1 cellular context compared by ENCODE assay signal in the genomic region with DNA sequence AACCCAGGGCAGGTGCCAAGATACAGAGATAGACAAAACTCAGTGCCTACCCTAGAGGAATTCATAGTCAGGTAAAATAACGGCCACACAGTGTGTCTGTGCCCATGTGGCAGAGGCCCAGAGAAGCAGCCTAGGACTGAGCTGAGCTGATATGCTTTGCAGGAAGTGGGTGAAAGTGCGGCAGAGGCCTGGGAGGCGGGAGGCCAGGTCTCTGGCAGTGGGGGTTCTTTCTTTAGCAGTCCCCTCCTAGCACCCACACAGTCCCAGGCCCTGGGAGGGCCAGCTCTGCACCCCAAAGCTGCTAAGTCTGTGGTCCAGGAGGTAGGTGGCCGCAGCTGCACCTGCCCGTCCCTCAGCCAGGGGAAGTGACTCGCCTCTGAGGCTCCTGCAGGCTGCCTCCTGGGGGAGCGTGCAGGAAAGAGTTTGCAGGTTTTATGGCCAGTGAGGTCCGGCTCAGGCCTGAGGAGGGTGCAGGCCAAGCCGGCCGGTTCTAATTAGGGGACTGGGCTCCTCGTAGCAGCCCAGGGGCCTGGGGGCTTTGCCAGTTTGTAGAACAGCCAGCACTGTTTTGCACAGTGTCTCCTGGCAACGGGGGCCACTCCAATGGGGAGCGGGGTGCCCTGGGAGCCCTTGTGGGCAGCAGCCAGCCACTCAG.
TF ChIP-seq lines count a peak whose summit lies in the region.

No MANE protein-coding gene starts in this region.

TF ChIP-seq in HepG2, 621 proteins besides CTCF, POLR2A, EP300 and RAD21 (continued from another document and continues in another):
- TF ChIP-seq, protein P1, sequence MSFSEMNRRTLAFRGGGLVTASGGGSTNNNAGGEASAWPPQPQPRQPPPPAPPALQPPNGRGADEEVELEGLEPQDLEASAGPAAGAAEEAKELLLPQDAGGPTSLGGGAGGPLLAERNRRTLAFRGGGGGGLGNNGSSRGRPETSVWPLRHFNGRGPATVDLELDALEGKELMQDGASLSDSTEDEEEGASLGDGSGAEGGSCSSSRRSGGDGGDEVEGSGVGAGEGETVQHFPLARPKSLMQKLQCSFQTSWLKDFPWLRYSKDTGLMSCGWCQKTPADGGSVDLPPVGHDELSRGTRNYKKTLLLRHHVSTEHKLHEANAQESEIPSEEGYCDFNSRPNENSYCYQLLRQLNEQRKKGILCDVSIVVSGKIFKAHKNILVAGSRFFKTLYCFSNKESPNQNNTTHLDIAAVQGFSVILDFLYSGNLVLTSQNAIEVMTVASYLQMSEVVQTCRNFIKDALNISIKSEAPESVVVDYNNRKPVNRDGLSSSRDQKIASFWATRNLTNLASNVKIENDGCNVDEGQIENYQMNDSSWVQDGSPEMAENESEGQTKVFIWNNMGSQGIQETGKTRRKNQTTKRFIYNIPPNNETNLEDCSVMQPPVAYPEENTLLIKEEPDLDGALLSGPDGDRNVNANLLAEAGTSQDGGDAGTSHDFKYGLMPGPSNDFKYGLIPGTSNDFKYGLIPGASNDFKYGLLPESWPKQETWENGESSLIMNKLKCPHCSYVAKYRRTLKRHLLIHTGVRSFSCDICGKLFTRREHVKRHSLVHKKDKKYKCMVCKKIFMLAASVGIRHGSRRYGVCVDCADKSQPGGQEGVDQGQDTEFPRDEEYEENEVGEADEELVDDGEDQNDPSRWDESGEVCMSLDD (CRISPR knock-in tag; IDR thresholded peaks at IDR 0.05; ENCODE audit: borderline replicate concordance), result 0 out of 2 replicates have a peak, but pooled peaks have one; percentile 29
- TF ChIP-seq, protein P2, sequence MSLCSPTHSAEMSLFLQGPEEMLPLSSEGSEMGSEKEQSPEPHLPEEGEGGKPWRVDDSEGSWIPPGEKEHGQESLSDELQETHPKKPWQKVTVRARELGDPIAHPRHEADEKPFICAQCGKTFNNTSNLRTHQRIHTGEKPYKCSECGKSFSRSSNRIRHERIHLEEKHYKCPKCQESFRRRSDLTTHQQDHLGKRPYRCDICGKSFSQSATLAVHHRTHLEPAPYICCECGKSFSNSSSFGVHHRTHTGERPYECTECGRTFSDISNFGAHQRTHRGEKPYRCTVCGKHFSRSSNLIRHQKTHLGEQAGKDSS (CRISPR knock-in tag; IDR thresholded peaks at IDR 0.05; ENCODE audit: borderline replicate concordance, low read depth), result 0 out of 2 replicates have a peak, but pooled peaks have one; percentile 16
- no peak for TF ChIP-seq ZNF619 (CRISPR knock-in tag; IDR thresholded peaks at IDR 0.05)
- 0 out of 2 replicates have a peak, but pooled peaks have one; percentile 11 for TF ChIP-seq NR2C2 (CRISPR knock-in tag; IDR thresholded peaks at IDR 0.05; ENCODE audit: borderline replicate concordance)
- no peak for TF ChIP-seq ZNF766 (CRISPR knock-in tag; IDR thresholded peaks at IDR 0.05; ENCODE audit: borderline replicate concordance)
- no peak for TF ChIP-seq ATF3 (CRISPR knock-in tag; IDR thresholded peaks at IDR 0.05)
- TF ChIP-seq ZNF841 (CRISPR knock-in tag; IDR thresholded peaks at IDR 0.05; ENCODE audit: borderline replicate concordance), result no peak
- TF ChIP-seq ZFY (CRISPR knock-in tag; IDR thresholded peaks at IDR 0.05), result peak; percentile 38
- no peak for TF ChIP-seq ZBTB21 (CRISPR knock-in tag; IDR thresholded peaks at IDR 0.05)
- TF ChIP-seq, protein P3, sequence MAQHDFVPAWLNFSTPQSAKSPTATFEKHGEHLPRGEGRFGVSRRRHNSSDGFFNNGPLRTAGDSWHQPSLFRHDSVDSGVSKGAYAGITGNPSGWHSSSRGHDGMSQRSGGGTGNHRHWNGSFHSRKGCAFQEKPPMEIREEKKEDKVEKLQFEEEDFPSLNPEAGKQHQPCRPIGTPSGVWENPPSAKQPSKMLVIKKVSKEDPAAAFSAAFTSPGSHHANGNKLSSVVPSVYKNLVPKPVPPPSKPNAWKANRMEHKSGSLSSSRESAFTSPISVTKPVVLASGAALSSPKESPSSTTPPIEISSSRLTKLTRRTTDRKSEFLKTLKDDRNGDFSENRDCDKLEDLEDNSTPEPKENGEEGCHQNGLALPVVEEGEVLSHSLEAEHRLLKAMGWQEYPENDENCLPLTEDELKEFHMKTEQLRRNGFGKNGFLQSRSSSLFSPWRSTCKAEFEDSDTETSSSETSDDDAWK (CRISPR knock-in tag; IDR thresholded peaks at IDR 0.05), result no peak
- no peak for TF ChIP-seq SP5 (CRISPR knock-in tag; IDR thresholded peaks at IDR 0.05; ENCODE audit: borderline replicate concordance, low read depth)
- TF ChIP-seq, protein P4, sequence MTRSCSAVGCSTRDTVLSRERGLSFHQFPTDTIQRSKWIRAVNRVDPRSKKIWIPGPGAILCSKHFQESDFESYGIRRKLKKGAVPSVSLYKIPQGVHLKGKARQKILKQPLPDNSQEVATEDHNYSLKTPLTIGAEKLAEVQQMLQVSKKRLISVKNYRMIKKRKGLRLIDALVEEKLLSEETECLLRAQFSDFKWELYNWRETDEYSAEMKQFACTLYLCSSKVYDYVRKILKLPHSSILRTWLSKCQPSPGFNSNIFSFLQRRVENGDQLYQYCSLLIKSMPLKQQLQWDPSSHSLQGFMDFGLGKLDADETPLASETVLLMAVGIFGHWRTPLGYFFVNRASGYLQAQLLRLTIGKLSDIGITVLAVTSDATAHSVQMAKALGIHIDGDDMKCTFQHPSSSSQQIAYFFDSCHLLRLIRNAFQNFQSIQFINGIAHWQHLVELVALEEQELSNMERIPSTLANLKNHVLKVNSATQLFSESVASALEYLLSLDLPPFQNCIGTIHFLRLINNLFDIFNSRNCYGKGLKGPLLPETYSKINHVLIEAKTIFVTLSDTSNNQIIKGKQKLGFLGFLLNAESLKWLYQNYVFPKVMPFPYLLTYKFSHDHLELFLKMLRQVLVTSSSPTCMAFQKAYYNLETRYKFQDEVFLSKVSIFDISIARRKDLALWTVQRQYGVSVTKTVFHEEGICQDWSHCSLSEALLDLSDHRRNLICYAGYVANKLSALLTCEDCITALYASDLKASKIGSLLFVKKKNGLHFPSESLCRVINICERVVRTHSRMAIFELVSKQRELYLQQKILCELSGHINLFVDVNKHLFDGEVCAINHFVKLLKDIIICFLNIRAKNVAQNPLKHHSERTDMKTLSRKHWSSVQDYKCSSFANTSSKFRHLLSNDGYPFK (CRISPR knock-in tag; IDR thresholded peaks at IDR 0.05; ENCODE audit: borderline replicate concordance), result no peak
- TF ChIP-seq, protein P5, sequence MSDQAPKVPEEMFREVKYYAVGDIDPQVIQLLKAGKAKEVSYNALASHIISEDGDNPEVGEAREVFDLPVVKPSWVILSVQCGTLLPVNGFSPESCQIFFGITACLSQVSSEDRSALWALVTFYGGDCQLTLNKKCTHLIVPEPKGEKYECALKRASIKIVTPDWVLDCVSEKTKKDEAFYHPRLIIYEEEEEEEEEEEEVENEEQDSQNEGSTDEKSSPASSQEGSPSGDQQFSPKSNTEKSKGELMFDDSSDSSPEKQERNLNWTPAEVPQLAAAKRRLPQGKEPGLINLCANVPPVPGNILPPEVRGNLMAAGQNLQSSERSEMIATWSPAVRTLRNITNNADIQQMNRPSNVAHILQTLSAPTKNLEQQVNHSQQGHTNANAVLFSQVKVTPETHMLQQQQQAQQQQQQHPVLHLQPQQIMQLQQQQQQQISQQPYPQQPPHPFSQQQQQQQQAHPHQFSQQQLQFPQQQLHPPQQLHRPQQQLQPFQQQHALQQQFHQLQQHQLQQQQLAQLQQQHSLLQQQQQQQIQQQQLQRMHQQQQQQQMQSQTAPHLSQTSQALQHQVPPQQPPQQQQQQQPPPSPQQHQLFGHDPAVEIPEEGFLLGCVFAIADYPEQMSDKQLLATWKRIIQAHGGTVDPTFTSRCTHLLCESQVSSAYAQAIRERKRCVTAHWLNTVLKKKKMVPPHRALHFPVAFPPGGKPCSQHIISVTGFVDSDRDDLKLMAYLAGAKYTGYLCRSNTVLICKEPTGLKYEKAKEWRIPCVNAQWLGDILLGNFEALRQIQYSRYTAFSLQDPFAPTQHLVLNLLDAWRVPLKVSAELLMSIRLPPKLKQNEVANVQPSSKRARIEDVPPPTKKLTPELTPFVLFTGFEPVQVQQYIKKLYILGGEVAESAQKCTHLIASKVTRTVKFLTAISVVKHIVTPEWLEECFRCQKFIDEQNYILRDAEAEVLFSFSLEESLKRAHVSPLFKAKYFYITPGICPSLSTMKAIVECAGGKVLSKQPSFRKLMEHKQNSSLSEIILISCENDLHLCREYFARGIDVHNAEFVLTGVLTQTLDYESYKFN (CRISPR knock-in tag; conservative IDR thresholded peaks at IDR 0.05), result peak; percentile 55; the same call in 1 of the 2 replicates
- TF ChIP-seq KLF12 (CRISPR knock-in tag; IDR thresholded peaks at IDR 0.05; ENCODE audit: borderline replicate concordance), result no peak
- TF ChIP-seq NFKB2 (CRISPR knock-in tag; IDR thresholded peaks at IDR 0.05; ENCODE audit: borderline replicate concordance), result no peak
- TF ChIP-seq MEIS1 (CRISPR knock-in tag; IDR thresholded peaks at IDR 0.05; ENCODE audit: borderline replicate concordance), result peak; percentile 43; the same call in 1 of the 2 replicates
- no peak for TF ChIP-seq ZNF253 (CRISPR knock-in tag; IDR thresholded peaks at IDR 0.05; ENCODE audit: borderline replicate concordance)
- TF ChIP-seq GZF1 (CRISPR knock-in tag; IDR thresholded peaks at IDR 0.05), result no peak
- 0 out of 2 replicates have a peak, but pooled peaks have one; percentile 52 for TF ChIP-seq PCBP1 (IDR thresholded peaks at IDR 0.05; ENCODE audit: borderline replicate concordance, low read depth, low read length)
- TF ChIP-seq, protein P6, sequence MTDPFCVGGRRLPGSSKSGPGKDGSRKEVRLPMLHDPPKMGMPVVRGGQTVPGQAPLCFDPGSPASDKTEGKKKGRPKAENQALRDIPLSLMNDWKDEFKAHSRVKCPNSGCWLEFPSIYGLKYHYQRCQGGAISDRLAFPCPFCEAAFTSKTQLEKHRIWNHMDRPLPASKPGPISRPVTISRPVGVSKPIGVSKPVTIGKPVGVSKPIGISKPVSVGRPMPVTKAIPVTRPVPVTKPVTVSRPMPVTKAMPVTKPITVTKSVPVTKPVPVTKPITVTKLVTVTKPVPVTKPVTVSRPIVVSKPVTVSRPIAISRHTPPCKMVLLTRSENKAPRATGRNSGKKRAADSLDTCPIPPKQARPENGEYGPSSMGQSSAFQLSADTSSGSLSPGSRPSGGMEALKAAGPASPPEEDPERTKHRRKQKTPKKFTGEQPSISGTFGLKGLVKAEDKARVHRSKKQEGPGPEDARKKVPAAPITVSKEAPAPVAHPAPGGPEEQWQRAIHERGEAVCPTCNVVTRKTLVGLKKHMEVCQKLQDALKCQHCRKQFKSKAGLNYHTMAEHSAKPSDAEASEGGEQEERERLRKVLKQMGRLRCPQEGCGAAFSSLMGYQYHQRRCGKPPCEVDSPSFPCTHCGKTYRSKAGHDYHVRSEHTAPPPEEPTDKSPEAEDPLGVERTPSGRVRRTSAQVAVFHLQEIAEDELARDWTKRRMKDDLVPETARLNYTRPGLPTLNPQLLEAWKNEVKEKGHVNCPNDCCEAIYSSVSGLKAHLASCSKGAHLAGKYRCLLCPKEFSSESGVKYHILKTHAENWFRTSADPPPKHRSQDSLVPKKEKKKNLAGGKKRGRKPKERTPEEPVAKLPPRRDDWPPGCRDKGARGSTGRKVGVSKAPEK (CRISPR knock-in tag; IDR thresholded peaks at IDR 0.05; ENCODE audit: borderline replicate concordance), result no peak
- TF ChIP-seq ZNF230 (CRISPR knock-in tag; IDR thresholded peaks at IDR 0.05), result 0 out of 2 replicates have a peak, but pooled peaks have one; percentile 36
- TF ChIP-seq ZNF446 (CRISPR knock-in tag; IDR thresholded peaks at IDR 0.05), result peak; percentile 60; the same call in 1 of the 2 replicates
- TF ChIP-seq ZMYM3 (CRISPR knock-in tag; IDR thresholded peaks at IDR 0.05), result peak; percentile 63; the same call in 1 of the 2 replicates
- TF ChIP-seq ZNF34 (CRISPR knock-in tag; IDR thresholded peaks at IDR 0.05; ENCODE audit: borderline replicate concordance), result 0 out of 2 replicates have a peak, but pooled peaks have one; percentile 62
- TF ChIP-seq ZMAT3 (CRISPR knock-in tag; conservative IDR thresholded peaks at IDR 0.05), result 0 out of 2 replicates have a peak, but pooled peaks have one; percentile 16
- TF ChIP-seq ZNF709 (CRISPR knock-in tag; IDR thresholded peaks at IDR 0.05), result peak; percentile 6; the same call in 1 of the 2 replicates
- TF ChIP-seq PLSCR1 (CRISPR knock-in tag; IDR thresholded peaks at IDR 0.05; ENCODE audit: borderline replicate concordance), result no peak
- TF ChIP-seq, protein P7, sequence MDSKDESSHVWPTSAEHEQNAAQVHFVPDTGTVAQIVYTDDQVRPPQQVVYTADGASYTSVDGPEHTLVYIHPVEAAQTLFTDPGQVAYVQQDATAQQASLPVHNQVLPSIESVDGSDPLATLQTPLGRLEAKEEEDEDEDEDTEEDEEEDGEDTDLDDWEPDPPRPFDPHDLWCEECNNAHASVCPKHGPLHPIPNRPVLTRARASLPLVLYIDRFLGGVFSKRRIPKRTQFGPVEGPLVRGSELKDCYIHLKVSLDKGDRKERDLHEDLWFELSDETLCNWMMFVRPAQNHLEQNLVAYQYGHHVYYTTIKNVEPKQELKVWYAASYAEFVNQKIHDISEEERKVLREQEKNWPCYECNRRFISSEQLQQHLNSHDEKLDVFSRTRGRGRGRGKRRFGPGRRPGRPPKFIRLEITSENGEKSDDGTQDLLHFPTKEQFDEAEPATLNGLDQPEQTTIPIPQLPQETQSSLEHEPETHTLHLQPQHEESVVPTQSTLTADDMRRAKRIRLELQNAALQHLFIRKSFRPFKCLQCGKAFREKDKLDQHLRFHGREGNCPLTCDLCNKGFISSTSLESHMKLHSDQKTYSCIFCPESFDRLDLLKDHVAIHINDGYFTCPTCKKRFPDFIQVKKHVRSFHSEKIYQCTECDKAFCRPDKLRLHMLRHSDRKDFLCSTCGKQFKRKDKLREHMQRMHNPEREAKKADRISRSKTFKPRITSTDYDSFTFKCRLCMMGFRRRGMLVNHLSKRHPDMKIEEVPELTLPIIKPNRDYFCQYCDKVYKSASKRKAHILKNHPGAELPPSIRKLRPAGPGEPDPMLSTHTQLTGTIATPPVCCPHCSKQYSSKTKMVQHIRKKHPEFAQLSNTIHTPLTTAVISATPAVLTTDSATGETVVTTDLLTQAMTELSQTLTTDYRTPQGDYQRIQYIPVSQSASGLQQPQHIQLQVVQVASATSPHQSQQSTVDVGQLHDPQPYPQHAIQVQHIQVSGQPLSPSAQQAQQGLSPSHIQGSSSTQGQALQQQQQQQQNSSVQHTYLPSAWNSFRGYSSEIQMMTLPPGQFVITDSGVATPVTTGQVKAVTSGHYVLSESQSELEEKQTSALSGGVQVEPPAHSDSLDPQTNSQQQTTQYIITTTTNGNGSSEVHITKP (CRISPR knock-in tag; IDR thresholded peaks at IDR 0.05; ENCODE audit: low read depth), result no peak
- TF ChIP-seq ARID2 (CRISPR knock-in tag; IDR thresholded peaks at IDR 0.05; ENCODE audit: borderline replicate concordance), result no peak
- TF ChIP-seq DNMT3B (CRISPR knock-in tag; conservative IDR thresholded peaks at IDR 0.05), result no peak
- 0 out of 2 replicates have a peak, but pooled peaks have one; percentile 3 for TF ChIP-seq YEATS4 (CRISPR knock-in tag; IDR thresholded peaks at IDR 0.05; ENCODE audit: borderline replicate concordance)
- TF ChIP-seq ZNF333 (CRISPR knock-in tag; IDR thresholded peaks at IDR 0.05; ENCODE audit: borderline replicate concordance), result no peak
